ENCODE assay signal across 11 cellular contexts in genomic region chr12:6667559-6668210, GRCh38. TPM values are rescaled to one million over a fixed set of nuclear protein-coding genes. Genes with fewer than 3 reads are reported as not detected.
A peak's percentile ranks its signal among the peaks of the same experiment; 100 is the strongest.
DNase-seq lines count a peak whose midpoint lies in the region; ATAC-seq and TF ChIP-seq lines count a peak whose summit lies in the region.
"Had no signal": no experiment of that assay in that cellular context is flagged by ENCODE, and none has a peak within 500 bp of the region (broad histone marks: within the 10 kb centered on the region; RNA-seq: fewer than 3 reads in every experiment).

No MANE protein-coding gene starts in this region.

- DNase-seq in SK-N-SH: no peak
- DNase-seq in MM.1S: no peak
- no peak for DNase-seq in colonic mucosa
- DNase-seq in retinal pigment epithelial cell (ENCODE audit: low read depth): no peak
- DNase-seq in germinal center (ENCODE audit: low spot score): no peak
- DNase-seq: activated CD4-positive, alpha-beta T cell treated with anti-CD3 and anti-CD28 coated beads for 4 hours; left lung had no signal

- CTCF ChIA-PET in SK-N-SH (lab: Yijun Ruan, JAX): interaction anchor here (1.0 to 2.0 kb wide), 6 partner anchors 9 to 21 kb away, joined by 3 to 11 read pairs (median 4); partner anchors contain the start of gene ZNF384

- H3K4me1 ChIP-seq in SK-N-SH (ENCODE audit: control insufficient read depth in 1 of 2, insufficient read depth in 2 of 2, low read depth in 1 of 2, low read length in 1 of 2) (no peaks in the 10 kb centered on the region), MM.1S (ENCODE audit: low read length) (0 out of 2 replicates have a peak, but pooled peaks cover 4% of the 10 kb centered on the region), colonic mucosa (no peaks in the 10 kb centered on the region)
- H3K4me1 ChIP-seq: vagina had no signal

- H3K9ac ChIP-seq in SK-N-SH (no peak overlapping the region), MM.1S (ENCODE audit: low read length) (no peak overlapping the region), colonic mucosa (ENCODE audit: low read depth in 2 of 2, low read length in 2 of 2) (no peak overlapping the region)

- H3F3A ChIP-seq in SK-N-SH (replicated peaks; ENCODE audit: insufficient read depth) (peaks cover 42% of the 10 kb centered on the region), MM.1S (ENCODE audit: insufficient read depth, low read length) (peaks cover 10% of the 10 kb centered on the region; the same call in 1 of the 2 replicates)

- TF ChIP-seq CTCF in SK-N-SH (IDR thresholded peaks at IDR 0.05) (0 out of 2 replicates have a peak, but pooled peaks have one; percentile 29), MM.1S (IDR thresholded peaks at IDR 0.05; ENCODE audit: low read length) (peak; percentile 19), colonic mucosa (IDR thresholded peaks at IDR 0.05) (peak; percentile 14), retinal pigment epithelial cell (conservative IDR thresholded peaks at IDR 0.05; ENCODE audit: low read depth, low read length) (peak; percentile 26)

- H3K27me3 ChIP-seq in SK-N-SH (ENCODE audit: insufficient read depth) (no peaks in the 10 kb centered on the region), MM.1S (replicated peaks; ENCODE audit: insufficient read depth, low read length) (no peaks in the 10 kb centered on the region), colonic mucosa (no peaks in the 10 kb centered on the region)
- H3K27me3 ChIP-seq: left lung, vagina had no signal

- no peak overlapping the region for H3K4me2 ChIP-seq in SK-N-SH
- H3K4me2 ChIP-seq in MM.1S (ENCODE audit: low read depth, low read length): no peak overlapping the region

- ATAC-seq in SK-N-SH treated with all-trans-retinoic acid at 6 μM for 48 hours (no peak), HG02763 (IDR thresholded peaks at IDR 0.05; ENCODE audit: unreplicated experiment) (no peak)
- ATAC-seq in activated CD4-positive, CD25-positive, alpha-beta regulatory T cell treated with anti-CD3 and anti-CD28 coated beads, Interleukin-2, amount 50 U/mL, for 24 hours: no peak
- ATAC-seq: left lung had no signal

- H3K9me3 ChIP-seq in SK-N-SH (no peaks in the 10 kb centered on the region), MM.1S (replicated peaks; ENCODE audit: insufficient read depth, low read length) (no peaks in the 10 kb centered on the region), colonic mucosa (no peaks in the 10 kb centered on the region)
- H3K9me3 ChIP-seq: left lung, vagina had no signal

- H3K79me2 ChIP-seq in SK-N-SH (ENCODE audit: insufficient read depth) (peaks cover 6% of the 10 kb centered on the region), MM.1S (ENCODE audit: low read length) (peaks cover 2% of the 10 kb centered on the region)

- H3K9me2 ChIP-seq in SK-N-SH (no peaks in the 10 kb centered on the region), MM.1S (replicated peaks; ENCODE audit: insufficient read depth, low read length) (no peaks in the 10 kb centered on the region)

- H4K20me1 ChIP-seq in SK-N-SH (ENCODE audit: insufficient read depth) (no peaks in the 10 kb centered on the region), MM.1S (ENCODE audit: insufficient read depth, low read length) (no peaks in the 10 kb centered on the region)

- TF ChIP-seq RAD21 in SK-N-SH (IDR thresholded peaks at IDR 0.05; ENCODE audit: low read length): no peak

- H3K36me3 ChIP-seq in SK-N-SH (replicated peaks in 1 of 2; ENCODE audit: control insufficient read depth in 1 of 2, insufficient read depth in 2 of 2, low read length in 1 of 2) (peaks cover 46 to 63% of the 10 kb centered on the region in 2 experiments), MM.1S (replicated peaks; ENCODE audit: insufficient read depth, low read length) (peaks cover 35% of the 10 kb centered on the region), colonic mucosa (peaks cover 46% of the 10 kb centered on the region)

- no peak overlapping the region for H3K4me3 ChIP-seq in SK-N-SH (ENCODE audit: low read depth in 2 of 2, low read length in 1 of 2)
- H3K4me3 ChIP-seq in MM.1S (ENCODE audit: low read length): no peak overlapping the region
- H3K4me3 ChIP-seq in colonic mucosa: no peak overlapping the region
- no peak overlapping the region for H3K4me3 ChIP-seq in retinal pigment epithelial cell (ENCODE audit: low read length)
- H3K4me3 ChIP-seq: left lung, vagina had no signal

- no peak for TF ChIP-seq EP300 in SK-N-SH (IDR thresholded peaks at IDR 0.05; ENCODE audit: borderline replicate concordance in 1 of 2, low read depth in 1 of 2, low read length in 1 of 2)

- WGBS in SK-N-SH (ENCODE audit: low lambda C conversion rate): 98% methylated on average over 8 of the region's 8 CpGs

- POLR2A ChIA-PET in SK-N-SH (lab: Yijun Ruan, JAX): interaction anchor here (0.7 kb wide), 1 partner anchor 22 kb away, joined by 4 read pairs; the partner anchor contains the start of gene ZNF384

- H3K27ac ChIP-seq in SK-N-SH (ENCODE audit: low read depth in 2 of 2, low read length in 1 of 2) (no peak overlapping the region), MM.1S (ENCODE audit: low read length) (no peak overlapping the region), colonic mucosa (no peak overlapping the region)
- H3K27ac ChIP-seq: vagina had no signal

- intact Hi-C loops in colonic mucosa (cut with DNase I): no loop called here

- no peak overlapping the region for H2AFZ ChIP-seq in SK-N-SH (ENCODE audit: low read depth)
- H2AFZ ChIP-seq in MM.1S (ENCODE audit: low read length): no peak overlapping the region

TF ChIP-seq in SK-N-SH, 30 proteins besides CTCF, POLR2A, EP300 and RAD21 (continues in another document):
- TF ChIP-seq MEF2A (IDR thresholded peaks at IDR 0.05; ENCODE audit: borderline replicate concordance, low read depth): no peak

TF ChIP-seq in SK-N-SH treated with all-trans-retinoic acid at 6 μM for 48 hours, 23 proteins besides CTCF, POLR2A, EP300 and RAD21 (continues in another document):
- no peak for TF ChIP-seq CSRNP3 (CRISPR knock-in tag; IDR thresholded peaks at IDR 0.05)
- TF ChIP-seq CSDC2 (CRISPR knock-in tag; IDR thresholded peaks at IDR 0.05): no peak
- TF ChIP-seq ZNF70 (CRISPR knock-in tag; IDR thresholded peaks at IDR 0.05): no peak
- no peak for TF ChIP-seq ISL1 (CRISPR knock-in tag; IDR thresholded peaks at IDR 0.05)
- no peak for TF ChIP-seq RARB (CRISPR knock-in tag; IDR thresholded peaks at IDR 0.05)
- no peak for TF ChIP-seq ZFP3 (CRISPR knock-in tag; IDR thresholded peaks at IDR 0.05)
- TF ChIP-seq POU6F1 (CRISPR knock-in tag; IDR thresholded peaks at IDR 0.05; ENCODE audit: borderline replicate concordance, low read depth): no peak
- no peak for TF ChIP-seq ZNF8 (CRISPR knock-in tag; IDR thresholded peaks at IDR 0.05)
- no peak for TF ChIP-seq BACH2 (CRISPR knock-in tag; IDR thresholded peaks at IDR 0.05; ENCODE audit: borderline replicate concordance)
- TF ChIP-seq ZNF565 (CRISPR knock-in tag; conservative IDR thresholded peaks at IDR 0.05; ENCODE audit: low read depth): no peak
- TF ChIP-seq ARNTL (CRISPR knock-in tag; IDR thresholded peaks at IDR 0.05; ENCODE audit: borderline replicate concordance, low read depth): no peak

RNA-seq across cellular contexts. Expression of gene ING4, which starts 4.8 kb away (rescaled TPM):
- 96.5 and 163 TPM in 2 replicates for polyA plus RNA-seq in SK-N-SH (2012; rRNA removed)
- polyA plus RNA-seq in SK-N-SH (2012; cell fraction: cytosol; rRNA removed): 108 and 110 TPM in 2 replicates
- polyA plus RNA-seq in SK-N-SH (2012; cell fraction: nucleus; rRNA removed): 252 and 353 TPM in 2 replicates
- 10 to 100 TPM; 20.0 to 33.8 TPM for total RNA-seq in colonic mucosa

RNA-seq across cellular contexts. Expression of gene ACRBP, which starts 20.5 kb away (rescaled TPM):
- 0.71 and 0.88 TPM in 2 replicates for polyA plus RNA-seq in SK-N-SH (2012; rRNA removed)
- 0.35 and 0.58 TPM in 2 replicates for polyA plus RNA-seq in SK-N-SH (2012; cell fraction: cytosol; rRNA removed)
- polyA plus RNA-seq in SK-N-SH (2012; cell fraction: nucleus; rRNA removed): 5.4 and 6.0 TPM in 2 replicates
- 1 to 10 TPM; 1.6 to 1.9 TPM for total RNA-seq in colonic mucosa

RNA-seq across cellular contexts. Expression of gene ZNF384, which starts 21.5 kb away (rescaled TPM):
- 64.9 and 80.4 TPM in 2 replicates for polyA plus RNA-seq in SK-N-SH (2012; rRNA removed)
- polyA plus RNA-seq in SK-N-SH (2012; cell fraction: cytosol; rRNA removed): 32.4 and 44.0 TPM in 2 replicates
- polyA plus RNA-seq in SK-N-SH (2012; cell fraction: nucleus; rRNA removed): 222 and 232 TPM in 2 replicates
- total RNA-seq in colonic mucosa: 10 to 100 TPM; 50.0 to 53.6 TPM

RNA-seq across cellular contexts. Expression of gene LPAR5, which starts 31.9 kb away (rescaled TPM):
- polyA plus RNA-seq in SK-N-SH (2012; rRNA removed): 0.03 and 0.05 TPM in 2 replicates
- 0.03 and 0.05 TPM in 2 replicates for polyA plus RNA-seq in SK-N-SH (2012; cell fraction: cytosol; rRNA removed)
- polyA plus RNA-seq in SK-N-SH (2012; cell fraction: nucleus; rRNA removed): 0.15 TPM in 2 replicates
- total RNA-seq in colonic mucosa: 10 to 100 TPM; 27.0 to 32.7 TPM

RNA-seq across cellular contexts. Expression of gene PIANP, which starts 32.9 kb away (rescaled TPM):
- polyA plus RNA-seq in SK-N-SH (2012; rRNA removed): 5.9 and 9.9 TPM in 2 replicates
- polyA plus RNA-seq in SK-N-SH (2012; cell fraction: cytosol; rRNA removed): 9.0 and 13.5 TPM in 2 replicates
- polyA plus RNA-seq in SK-N-SH (2012; cell fraction: nucleus; rRNA removed): 26.9 and 28.4 TPM in 2 replicates
- total RNA-seq in colonic mucosa: 1 to 10 TPM in 1 of 2 donors, under 1 TPM in 1; 0.44 to 1.2 TPM
